ENCODE assay signal across 1 cellular context in the genomic region with DNA sequence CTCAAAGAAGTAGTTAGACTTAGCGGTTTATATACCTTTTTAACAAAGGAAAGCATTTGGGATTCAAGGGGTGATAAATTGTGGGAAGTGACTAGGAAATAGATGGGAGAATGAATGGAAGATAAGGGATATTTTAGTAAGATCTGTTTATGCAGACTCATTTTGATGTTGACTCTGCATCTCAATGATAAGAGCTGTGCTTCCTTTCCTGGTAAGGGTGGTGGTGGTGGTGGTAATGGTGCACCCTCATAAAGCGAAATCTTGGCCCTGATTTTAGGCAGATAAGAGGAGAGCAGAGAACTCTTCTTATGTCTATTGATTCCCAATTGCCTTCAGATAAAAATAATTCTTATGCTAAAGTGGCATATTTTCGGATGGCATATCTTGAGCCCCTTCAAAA.
A peak's percentile ranks its signal among the peaks of the same experiment; 100 is the strongest.
TF ChIP-seq lines count a peak whose summit lies in the region.

No MANE protein-coding gene starts in this region.

TF ChIP-seq in K562, 482 proteins besides CTCF, POLR2A, EP300 and RAD21 (continued from another document):
- TF ChIP-seq, protein P1, sequence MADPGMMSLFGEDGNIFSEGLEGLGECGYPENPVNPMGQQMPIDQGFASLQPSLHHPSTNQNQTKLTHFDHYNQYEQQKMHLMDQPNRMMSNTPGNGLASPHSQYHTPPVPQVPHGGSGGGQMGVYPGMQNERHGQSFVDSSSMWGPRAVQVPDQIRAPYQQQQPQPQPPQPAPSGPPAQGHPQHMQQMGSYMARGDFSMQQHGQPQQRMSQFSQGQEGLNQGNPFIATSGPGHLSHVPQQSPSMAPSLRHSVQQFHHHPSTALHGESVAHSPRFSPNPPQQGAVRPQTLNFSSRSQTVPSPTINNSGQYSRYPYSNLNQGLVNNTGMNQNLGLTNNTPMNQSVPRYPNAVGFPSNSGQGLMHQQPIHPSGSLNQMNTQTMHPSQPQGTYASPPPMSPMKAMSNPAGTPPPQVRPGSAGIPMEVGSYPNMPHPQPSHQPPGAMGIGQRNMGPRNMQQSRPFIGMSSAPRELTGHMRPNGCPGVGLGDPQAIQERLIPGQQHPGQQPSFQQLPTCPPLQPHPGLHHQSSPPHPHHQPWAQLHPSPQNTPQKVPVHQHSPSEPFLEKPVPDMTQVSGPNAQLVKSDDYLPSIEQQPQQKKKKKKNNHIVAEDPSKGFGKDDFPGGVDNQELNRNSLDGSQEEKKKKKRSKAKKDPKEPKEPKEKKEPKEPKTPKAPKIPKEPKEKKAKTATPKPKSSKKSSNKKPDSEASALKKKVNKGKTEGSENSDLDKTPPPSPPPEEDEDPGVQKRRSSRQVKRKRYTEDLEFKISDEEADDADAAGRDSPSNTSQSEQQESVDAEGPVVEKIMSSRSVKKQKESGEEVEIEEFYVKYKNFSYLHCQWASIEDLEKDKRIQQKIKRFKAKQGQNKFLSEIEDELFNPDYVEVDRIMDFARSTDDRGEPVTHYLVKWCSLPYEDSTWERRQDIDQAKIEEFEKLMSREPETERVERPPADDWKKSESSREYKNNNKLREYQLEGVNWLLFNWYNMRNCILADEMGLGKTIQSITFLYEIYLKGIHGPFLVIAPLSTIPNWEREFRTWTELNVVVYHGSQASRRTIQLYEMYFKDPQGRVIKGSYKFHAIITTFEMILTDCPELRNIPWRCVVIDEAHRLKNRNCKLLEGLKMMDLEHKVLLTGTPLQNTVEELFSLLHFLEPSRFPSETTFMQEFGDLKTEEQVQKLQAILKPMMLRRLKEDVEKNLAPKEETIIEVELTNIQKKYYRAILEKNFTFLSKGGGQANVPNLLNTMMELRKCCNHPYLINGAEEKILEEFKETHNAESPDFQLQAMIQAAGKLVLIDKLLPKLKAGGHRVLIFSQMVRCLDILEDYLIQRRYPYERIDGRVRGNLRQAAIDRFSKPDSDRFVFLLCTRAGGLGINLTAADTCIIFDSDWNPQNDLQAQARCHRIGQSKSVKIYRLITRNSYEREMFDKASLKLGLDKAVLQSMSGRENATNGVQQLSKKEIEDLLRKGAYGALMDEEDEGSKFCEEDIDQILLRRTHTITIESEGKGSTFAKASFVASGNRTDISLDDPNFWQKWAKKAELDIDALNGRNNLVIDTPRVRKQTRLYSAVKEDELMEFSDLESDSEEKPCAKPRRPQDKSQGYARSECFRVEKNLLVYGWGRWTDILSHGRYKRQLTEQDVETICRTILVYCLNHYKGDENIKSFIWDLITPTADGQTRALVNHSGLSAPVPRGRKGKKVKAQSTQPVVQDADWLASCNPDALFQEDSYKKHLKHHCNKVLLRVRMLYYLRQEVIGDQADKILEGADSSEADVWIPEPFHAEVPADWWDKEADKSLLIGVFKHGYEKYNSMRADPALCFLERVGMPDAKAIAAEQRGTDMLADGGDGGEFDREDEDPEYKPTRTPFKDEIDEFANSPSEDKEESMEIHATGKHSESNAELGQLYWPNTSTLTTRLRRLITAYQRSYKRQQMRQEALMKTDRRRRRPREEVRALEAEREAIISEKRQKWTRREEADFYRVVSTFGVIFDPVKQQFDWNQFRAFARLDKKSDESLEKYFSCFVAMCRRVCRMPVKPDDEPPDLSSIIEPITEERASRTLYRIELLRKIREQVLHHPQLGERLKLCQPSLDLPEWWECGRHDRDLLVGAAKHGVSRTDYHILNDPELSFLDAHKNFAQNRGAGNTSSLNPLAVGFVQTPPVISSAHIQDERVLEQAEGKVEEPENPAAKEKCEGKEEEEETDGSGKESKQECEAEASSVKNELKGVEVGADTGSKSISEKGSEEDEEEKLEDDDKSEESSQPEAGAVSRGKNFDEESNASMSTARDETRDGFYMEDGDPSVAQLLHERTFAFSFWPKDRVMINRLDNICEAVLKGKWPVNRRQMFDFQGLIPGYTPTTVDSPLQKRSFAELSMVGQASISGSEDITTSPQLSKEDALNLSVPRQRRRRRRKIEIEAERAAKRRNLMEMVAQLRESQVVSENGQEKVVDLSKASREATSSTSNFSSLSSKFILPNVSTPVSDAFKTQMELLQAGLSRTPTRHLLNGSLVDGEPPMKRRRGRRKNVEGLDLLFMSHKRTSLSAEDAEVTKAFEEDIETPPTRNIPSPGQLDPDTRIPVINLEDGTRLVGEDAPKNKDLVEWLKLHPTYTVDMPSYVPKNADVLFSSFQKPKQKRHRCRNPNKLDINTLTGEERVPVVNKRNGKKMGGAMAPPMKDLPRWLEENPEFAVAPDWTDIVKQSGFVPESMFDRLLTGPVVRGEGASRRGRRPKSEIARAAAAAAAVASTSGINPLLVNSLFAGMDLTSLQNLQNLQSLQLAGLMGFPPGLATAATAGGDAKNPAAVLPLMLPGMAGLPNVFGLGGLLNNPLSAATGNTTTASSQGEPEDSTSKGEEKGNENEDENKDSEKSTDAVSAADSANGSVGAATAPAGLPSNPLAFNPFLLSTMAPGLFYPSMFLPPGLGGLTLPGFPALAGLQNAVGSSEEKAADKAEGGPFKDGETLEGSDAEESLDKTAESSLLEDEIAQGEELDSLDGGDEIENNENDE (IDR thresholded peaks at IDR 0.05; ENCODE audit: low read depth, low read length): no peak
- TF ChIP-seq, protein P2, sequence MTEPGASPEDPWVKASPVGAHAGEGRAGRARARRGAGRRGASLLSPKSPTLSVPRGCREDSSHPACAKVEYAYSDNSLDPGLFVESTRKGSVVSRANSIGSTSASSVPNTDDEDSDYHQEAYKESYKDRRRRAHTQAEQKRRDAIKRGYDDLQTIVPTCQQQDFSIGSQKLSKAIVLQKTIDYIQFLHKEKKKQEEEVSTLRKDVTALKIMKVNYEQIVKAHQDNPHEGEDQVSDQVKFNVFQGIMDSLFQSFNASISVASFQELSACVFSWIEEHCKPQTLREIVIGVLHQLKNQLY (CRISPR knock-in tag; conservative IDR thresholded peaks at IDR 0.05): no peak
- TF ChIP-seq CBFA2T3 (IDR thresholded peaks at IDR 0.05): peak; percentile 73
- TF ChIP-seq EP400 (IDR thresholded peaks at IDR 0.05): no peak
